In genomic region chr17:17103160-17103559, GRCh38 we compare ENCODE assay signal across 19 cellular contexts.
DNase-seq lines count a peak whose midpoint lies in the region; ATAC-seq and TF ChIP-seq lines count a peak whose summit lies in the region.
"Had no signal": no experiment of that assay in that cellular context is flagged by ENCODE, and none has a peak within 500 bp of the region (broad histone marks: within the 10 kb centered on the region; RNA-seq: fewer than 3 reads in every experiment).

No MANE protein-coding gene starts in this region.

- no peak overlapping the region for H3K23ac ChIP-seq in H9 (ENCODE audit: insufficient read length, low read depth, low read length)

- no peak overlapping the region for H4K5ac ChIP-seq in H9 (ENCODE audit: insufficient read length, low read depth, low read length)

- peaks cover 0 to 3% (median 1%) of the 10 kb centered on the region in 3 experiments; a peak in 3 of 7 replicates for H3K36me3 Mint-ChIP-seq in H9 (ENCODE audit: insufficient read depth in 1 of 3, low read depth in 3 of 3)
- H3K36me3 Mint-ChIP-seq in activated T-helper 17 cell treated with anti-CD3 and anti-CD28 coated beads, Interleukin-2, amount 50 U/mL, for 72 hours (ENCODE audit: low read depth) = peaks cover 5% of the 10 kb centered on the region

- no peak overlapping the region for H3K4me3 ChIP-seq in gastrocnemius medialis
- H3K4me3 ChIP-seq: K562, right lobe of liver, uterus had no signal

- no peak overlapping the region for H3K9ac ChIP-seq in H9 (ENCODE audit: extremely low read depth, insufficient read length, low read length)

- TF ChIP-seq CTCF in H9 (conservative IDR thresholded peaks at IDR 0.05) = no peak
- no peak for TF ChIP-seq CTCF in gastrocnemius medialis (IDR thresholded peaks at IDR 0.05 in 4 of 5, conservative IDR thresholded peaks at IDR 0.05 in 1 of 5)

- peak overlapping the region in 2 of 3 experiments; percentile 4 to 11; a peak in 4 of 7 replicates for H3K27ac Mint-ChIP-seq in H9
- H3K27ac Mint-ChIP-seq in activated T-helper 17 cell treated with anti-CD3 and anti-CD28 coated beads, Interleukin-2, amount 50 U/mL, for 72 hours = peak overlapping the region; percentile 83
- H3K27ac Mint-ChIP-seq: stimulated activated naive CD8-positive, alpha-beta T cell treated with anti-CD3 and anti-CD28 coated beads, Interleukin-15, Interleukin-2, amounts not matched to agents 100 ng/mL and 50 ng/mL, for 24 hours; T-helper 2 cell treated with Interferon-gamma antibody and Interleukin-4, amounts not matched to agents 5 μg/mL and 100 μg/mL, for 36 hours had no signal

- H2BK12ac ChIP-seq in H9 (ENCODE audit: insufficient read length, low read depth, low read length) = no peak overlapping the region

- H3K4me3 Mint-ChIP-seq in H9 = no peak overlapping the region
- H3K4me3 Mint-ChIP-seq in activated T-helper 17 cell treated with anti-CD3 and anti-CD28 coated beads, Interleukin-2, amount 50 U/mL, for 72 hours = no peak overlapping the region
- H3K4me3 Mint-ChIP-seq: stimulated activated naive CD8-positive, alpha-beta T cell treated with anti-CD3 and anti-CD28 coated beads, Interleukin-15, Interleukin-2, amounts not matched to agents 100 ng/mL and 50 ng/mL, for 24 hours; T-helper 2 cell treated with Interferon-gamma antibody and Interleukin-4, amounts not matched to agents 5 μg/mL and 100 μg/mL, for 36 hours had no signal

- no peaks in the 10 kb centered on the region for H3K79me1 ChIP-seq in H9 (ENCODE audit: insufficient read depth, low read depth, low read length, poor library complexity, severe bottlenecking)

- no peaks in the 10 kb centered on the region for H3K36me3 ChIP-seq in gastrocnemius medialis
- H3K36me3 ChIP-seq: right lobe of liver, uterus had no signal

- H3K9me3 Mint-ChIP-seq in H9 = no peaks in the 10 kb centered on the region
- no peaks in the 10 kb centered on the region for H3K9me3 Mint-ChIP-seq in activated T-helper 17 cell treated with anti-CD3 and anti-CD28 coated beads, Interleukin-2, amount 50 U/mL, for 72 hours
- H3K9me3 Mint-ChIP-seq: stimulated activated naive CD8-positive, alpha-beta T cell treated with anti-CD3 and anti-CD28 coated beads, Interleukin-15, Interleukin-2, amounts not matched to agents 100 ng/mL and 50 ng/mL, for 24 hours; T-helper 2 cell treated with Interferon-gamma antibody and Interleukin-4, amounts not matched to agents 5 μg/mL and 100 μg/mL, for 36 hours had no signal

- H2BK20ac ChIP-seq in H9 (ENCODE audit: low read depth, low read length, poor library complexity, severe bottlenecking) = no peak overlapping the region

- H2BK5ac ChIP-seq in H9 (ENCODE audit: insufficient read length, low read length) = no peak overlapping the region

- H4K91ac ChIP-seq in H9 (ENCODE audit: insufficient read length, low read depth, low read length) = no peak overlapping the region

- no peak overlapping the region for H2BK15ac ChIP-seq in H9 (ENCODE audit: low read depth, low read length)

- H2AK5ac ChIP-seq in H9 (ENCODE audit: insufficient read length, low read length) = no peak overlapping the region

- ATAC-seq in activated T-helper 17 cell treated with anti-CD3 and anti-CD28 coated beads, Interleukin-2, amount 50 U/mL, for 72 hours (replicated peaks) = no peak
- ATAC-seq in gastrocnemius medialis (no peak), HG03097 (IDR thresholded peaks at IDR 0.05; ENCODE audit: low FRiP score, unreplicated experiment) (no peak)
- ATAC-seq: HCT116, K562 had no signal

- H3K14ac ChIP-seq in H9 (ENCODE audit: insufficient read depth, low read length) = no peak overlapping the region

- H3K27ac ChIP-seq in H9 (ENCODE audit: insufficient read length, low read depth, low read length) (no peak overlapping the region), gastrocnemius medialis (peak overlapping the region; percentile 65 to 73 (median 68))

- in situ Hi-C loops in gastrocnemius medialis (cut with MboI; ENCODE audit: low sequenced_read_pairs in 4 of 4) = no loop called here

- peaks cover 12 to 18% of the 10 kb centered on the region in 2 experiments for H3K4me1 Mint-ChIP-seq in H9
- peaks cover 21% of the 10 kb centered on the region for H3K4me1 Mint-ChIP-seq in activated T-helper 17 cell treated with anti-CD3 and anti-CD28 coated beads, Interleukin-2, amount 50 U/mL, for 72 hours

- H3K56ac ChIP-seq in H9 (ENCODE audit: insufficient read length, low read depth, low read length) = no peak overlapping the region

- no peaks in the 10 kb centered on the region for H4K20me1 ChIP-seq in H9 (ENCODE audit: control insufficient read depth, insufficient read depth, insufficient read length)

- TF ChIP-seq POLR2A in gastrocnemius medialis (IDR thresholded peaks at IDR 0.05) = no peak

- H4K8ac ChIP-seq in H9 (replicated peaks; ENCODE audit: insufficient read length, low read depth, low read length) = no peak overlapping the region

- no peak overlapping the region for H3T11ph ChIP-seq in H9 (ENCODE audit: low read length)

- DNase-seq in H9 (no peak), left kidney (ENCODE audit: low read depth, low spot score) (peak; percentile 29), gastrocnemius medialis (no peak), MV-4-11 (lab: John Stamatoyannopoulos, UW) (no peak), NCI-H146 (lab: John Stamatoyannopoulos, UW) (no peak)
- DNase-seq: activated gamma-delta T cell treated with Interleukin-2 at 50 U/mL for 16 hours; central memory CD4-positive, alpha-beta T cell; hippocampal formation; NCI-H1048; NCI-H2081; SHP77 treated with DMSO at 0.1 percent for 48 hours; uterus had no signal

- H3K79me2 ChIP-seq in H9 (ENCODE audit: insufficient read depth, low read length) = no peaks in the 10 kb centered on the region

- no peaks in the 10 kb centered on the region for H3K9me3 ChIP-seq in H9 (ENCODE audit: control insufficient read depth, low read depth, low read length)
- no peaks in the 10 kb centered on the region for H3K9me3 ChIP-seq in gastrocnemius medialis
- H3K9me3 ChIP-seq: right lobe of liver, uterus had no signal

- H3K27me3 ChIP-seq in H9 (ENCODE audit: insufficient read depth, low read length) (no peaks in the 10 kb centered on the region), gastrocnemius medialis (no peaks in the 10 kb centered on the region)
- H3K27me3 ChIP-seq: right lobe of liver, uterus had no signal

- H3K23me2 ChIP-seq in H9 (ENCODE audit: insufficient read length, low read depth, low read length, poor library complexity, severe bottlenecking) = no peaks in the 10 kb centered on the region

- no peak overlapping the region for H3K4me2 ChIP-seq in H9 (ENCODE audit: insufficient read depth, insufficient read length, low read length)

- H3K4ac ChIP-seq in H9 (ENCODE audit: low read depth, low read length) = no peak overlapping the region

- H3K4me1 ChIP-seq in H9 (ENCODE audit: insufficient read depth, low read length) (no peaks in the 10 kb centered on the region), gastrocnemius medialis (peaks cover 84 to 92% of the 10 kb centered on the region in 2 donors)

- no peaks in the 10 kb centered on the region for H3K27me3 Mint-ChIP-seq in H9 (ENCODE audit: low read depth)
- no peaks in the 10 kb centered on the region for H3K27me3 Mint-ChIP-seq in activated T-helper 17 cell treated with anti-CD3 and anti-CD28 coated beads, Interleukin-2, amount 50 U/mL, for 72 hours
- H3K27me3 Mint-ChIP-seq: stimulated activated naive CD8-positive, alpha-beta T cell treated with anti-CD3 and anti-CD28 coated beads, Interleukin-15, Interleukin-2, amounts not matched to agents 100 ng/mL and 50 ng/mL, for 24 hours had no signal

- H2BK120ac ChIP-seq in H9 (ENCODE audit: low read depth, low read length, poor library complexity, severe bottlenecking) = no peak overlapping the region

- intact Hi-C loops in gastrocnemius medialis (cut with DNase I; ENCODE audit: low total_unique reads) = no loop called here

- H3K18ac ChIP-seq in H9 (ENCODE audit: insufficient read length, low read depth, low read length) = no peak overlapping the region

- no CpG with 5 or more reads among the region's 6 CpGs for WGBS in H9 (ENCODE audit: extremely low coverage, insufficient read length, low lambda C conversion rate)

- H2AFZ ChIP-seq in H9 (ENCODE audit: low read length) = no peak overlapping the region
